In the genomic region with DNA sequence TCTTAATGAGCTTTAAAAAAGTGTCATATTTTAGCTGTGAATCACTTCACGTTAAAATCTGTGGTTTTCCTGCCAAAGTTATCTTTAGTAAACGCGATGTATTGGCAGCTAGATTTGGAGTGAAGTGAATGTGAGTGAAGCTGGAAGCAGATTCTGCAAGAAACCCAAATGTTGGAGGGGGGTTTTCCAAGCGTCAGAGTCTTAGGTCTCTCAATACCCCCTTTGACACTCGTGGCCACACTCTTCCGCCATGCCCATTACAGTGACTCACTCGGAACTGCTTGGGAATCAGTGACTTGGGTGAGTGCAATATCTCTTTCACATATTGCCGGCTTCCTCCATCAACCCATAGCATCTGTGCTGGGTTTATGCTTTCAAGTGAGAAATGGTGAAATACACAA, we compare ENCODE assay signal across 21 cellular contexts. TPM values are rescaled to one million over a fixed set of nuclear protein-coding genes. Genes with fewer than 3 reads are reported as not detected.
DNase-seq lines count a peak whose midpoint lies in the region; ATAC-seq and TF ChIP-seq lines count a peak whose summit lies in the region.
"Had no signal": no experiment of that assay in that cellular context is flagged by ENCODE, and none has a peak within 500 bp of the region (broad histone marks: within the 10 kb centered on the region; RNA-seq: fewer than 3 reads in every experiment).

No MANE protein-coding gene starts in this region.

- H3K4me3 ChIP-seq in RWPE2 (ENCODE audit: severe bottlenecking) (no peak overlapping the region), osteoblast (ENCODE audit: insufficient read depth, low read length) (peak overlapping the region; percentile 50)

- H3K79me2 ChIP-seq in osteoblast (ENCODE audit: insufficient read depth, low read length), result no peaks in the 10 kb centered on the region

- H3K27me3 ChIP-seq in RWPE2 (ENCODE audit: insufficient read depth, poor library complexity, severe bottlenecking) (no peaks in the 10 kb centered on the region), osteoblast (ENCODE audit: insufficient read depth, low read length) (no peaks in the 10 kb centered on the region)

- H4K20me1 ChIP-seq in osteoblast (ENCODE audit: insufficient read depth, low read length), result no peaks in the 10 kb centered on the region

- H3K4me1 ChIP-seq in RWPE2 (ENCODE audit: insufficient read depth, poor library complexity, severe bottlenecking) (peaks cover 38% of the 10 kb centered on the region), osteoblast (ENCODE audit: insufficient read depth, low read length) (peaks cover 33% of the 10 kb centered on the region)

- H2AFZ ChIP-seq in osteoblast (ENCODE audit: low read length), result peak overlapping the region; percentile 11

- no peak for TF ChIP-seq POLR2A in erythroblast (IDR thresholded peaks at IDR 0.05; ENCODE audit: low read length)

- no peak for TF ChIP-seq CTCF in RWPE2 (IDR thresholded peaks at IDR 0.05; ENCODE audit: poor library complexity, severe bottlenecking)
- no peak for TF ChIP-seq CTCF in osteoblast (IDR thresholded peaks at IDR 0.05; ENCODE audit: extremely low read depth, low read depth, low read length)

- ATAC-seq in RWPE2 (ENCODE audit: low read depth) (no peak), HG02610 (IDR thresholded peaks at IDR 0.05; ENCODE audit: unreplicated experiment) (no peak), HG02623 (IDR thresholded peaks at IDR 0.05; ENCODE audit: unreplicated experiment) (no peak)
- ATAC-seq: activated naive CD8-positive, alpha-beta T cell treated with anti-CD3 and anti-CD28 coated beads, Interleukin-2, amount 50 U/mL, for 24 hours; esophagus mucosa; left colon; Panc1 had no signal

- H3K9me3 ChIP-seq in RWPE2 (ENCODE audit: severe bottlenecking), result no peaks in the 10 kb centered on the region
- H3K9me3 ChIP-seq in osteoblast (ENCODE audit: low read depth, low read length), result no peaks in the 10 kb centered on the region

- peak; percentile 20 for DNase-seq in GM04504 (ENCODE audit: low read depth)
- no peak for DNase-seq in RWPE2 (ENCODE audit: low spot score)
- peak; percentile 7 for DNase-seq in ecto neural progenitor cell (ENCODE audit: low spot score)
- DNase-seq in osteoblast (ENCODE audit: insufficient read length, low spot score, missing footprints), result peak; percentile 55
- DNase-seq in mucosa of gallbladder (ENCODE audit: low spot score), result no peak
- DNase-seq in erythroblast (lab: John Stamatoyannopoulos, UW), result no peak
- DNase-seq: activated CD4-positive, alpha-beta T cell treated with anti-CD3 and anti-CD28 coated beads, Interleukin-2, amount 10 ng/mL, durations not matched to agents 24 days and 14 days; activated naive CD8-positive, alpha-beta T cell treated with anti-CD3 and anti-CD28 coated beads, Interleukin-2, amount 50 U/mL, for 24 hours; activated T-cell treated with anti-CD3 and anti-CD28 coated beads, Interleukin-2, amount 50 U/mL, for 24 hours; DMS79 treated with DMSO at 0.1 percent for 48 hours; H7; hippocampal formation; left colon; NCI-H1694; posterior cingulate gyrus had no signal

- H3K36me3 ChIP-seq in RWPE2 (ENCODE audit: low read depth), result no peaks in the 10 kb centered on the region
- no peaks in the 10 kb centered on the region for H3K36me3 ChIP-seq in osteoblast (ENCODE audit: insufficient read depth, low read length)

- peak overlapping the region; percentile 69 for H3K4me2 ChIP-seq in osteoblast (ENCODE audit: insufficient read depth, low read length)
- H3K4me2 ChIP-seq: KMS-11 had no signal

- H3K27ac ChIP-seq in RWPE2 (ENCODE audit: poor library complexity, severe bottlenecking) (peak overlapping the region; percentile 26), osteoblast (ENCODE audit: low read depth, low read length) (peak overlapping the region; percentile 9)
- H3K27ac ChIP-seq: KMS-11 had no signal

RNA-seq across cellular contexts. Expression of a gene that starts 17.5 kb away (rescaled TPM):
- under 0.01 TPM in 2 replicates for total RNA-seq in osteoblast
- 48.7 TPM for total RNA-seq in mucosa of gallbladder
- total RNA-seq: activated CD4-positive, alpha-beta T cell treated with anti-CD3 and anti-CD28 coated beads, Interleukin-2, amount 10 ng/mL, durations not matched to agents 24 days and 14 days; T-helper 2 cell treated with Interferon-gamma antibody and Interleukin-4, amounts not matched to agents 100 ng/mL and 5 ng/mL, for 36 hours had no signal

Comparison
In these comparisons a context has a peak if more than half of its experiments do, and no peak if none do; other contexts are left out.
1. DNase-seq: peak in GM04504 (single experiment), ecto neural progenitor cell (single experiment) and osteoblast (single experiment); none in RWPE2 (single experiment), mucosa of gallbladder (single experiment) and erythroblast (0 of 2).
2. RNA of a gene that starts 17.5 kb away (total RNA-seq): 48.7 TPM in mucosa of gallbladder (single experiment); under 0.01 TPM in osteoblast; every median in the first group is over 10 times any median in the second.